In genomic region chr2:108573070-108573469, GRCh38 we compare ENCODE assay signal across 12 cellular contexts. TPM values are rescaled to one million over a fixed set of nuclear protein-coding genes. Genes with fewer than 3 reads are reported as not detected.
DNase-seq lines count a peak whose midpoint lies in the region; ATAC-seq, FAIRE-seq and TF ChIP-seq lines count a peak whose summit lies in the region.
"Had no signal": no experiment of that assay in that cellular context is flagged by ENCODE, and none has a peak within 500 bp of the region (broad histone marks: within the 10 kb centered on the region; RNA-seq: fewer than 3 reads in every experiment).

No MANE protein-coding gene starts in this region.

- peaks cover 8 to 97% (median 12%) of the 10 kb centered on the region in 3 donors for H3K4me1 ChIP-seq in gastroesophageal sphincter
- H3K4me1 ChIP-seq in ovary (ENCODE audit: insufficient read depth): peaks cover 22% of the 10 kb centered on the region

- TF ChIP-seq EP300 in gastroesophageal sphincter (IDR thresholded peaks at IDR 0.05) (no peak), ovary (IDR thresholded peaks at IDR 0.05) (no peak)

- no peak overlapping the region for H3K4me3 ChIP-seq in gastroesophageal sphincter
- H3K4me3 ChIP-seq in ovary: no peak overlapping the region
- H3K4me3 ChIP-seq: suprapubic skin had no signal

- peak; percentile 52 for ATAC-seq in gastroesophageal sphincter
- ATAC-seq: activated CD4-positive, alpha-beta T cell treated with anti-CD3 and anti-CD28 coated beads for 36 hours; activated T-cell treated with anti-CD3 and anti-CD28 coated beads, Interleukin-2, amount 50 U/mL, for 4 hours had no signal

- H3K27ac ChIP-seq in gastroesophageal sphincter (no peak overlapping the region), ovary (no peak overlapping the region)
- H3K27ac ChIP-seq: suprapubic skin had no signal

- 23 to 27% methylated on average over 2 of the region's 3 CpGs for WGBS in gastroesophageal sphincter (ENCODE audit: low coverage in 1 of 2), 2 donors
- 5 to 13% (median 8%) methylated on average over 3 of the region's 3 CpGs for WGBS in ovary, 3 donors

- H3K36me3 ChIP-seq in gastroesophageal sphincter: no peaks in the 10 kb centered on the region
- H3K36me3 ChIP-seq in ovary: no peaks in the 10 kb centered on the region
- H3K36me3 ChIP-seq: suprapubic skin had no signal

- intact Hi-C loops in ovary (cut with DNase I): no loop called here

- POLR2A ChIA-PET in HEK293T (lab: Yijun Ruan, JAX): interaction anchor here (1.3 to 2.8 kb wide), 2 partner anchors 38 to 39 kb away, joined by 3 to 8 read pairs; partner anchors contain the start of gene LIMS1

- no peak for DNase-seq in H54 (ENCODE audit: insufficient read length, low spot score)
- DNase-seq in astrocyte of the hippocampus (ENCODE audit: low read depth, low spot score): peak; percentile 44
- peak; percentile 81 for DNase-seq in stromal cell of bone marrow (ENCODE audit: low read depth)
- DNase-seq in HEK293T (ENCODE audit: extremely low spot score): no peak
- DNase-seq in GM10266 (ENCODE audit: extremely low spot score): no peak
- DNase-seq in ovary: no peak
- DNase-seq in 8988T: no peak
- DNase-seq: activated CD4-positive, alpha-beta T cell treated with anti-CD3 and anti-CD28 coated beads for 36 hours; activated T-cell treated with anti-CD3 and anti-CD28 coated beads, Interleukin-2, amount 50 U/mL, for 4 hours; NCI-H2171 treated with DMSO at 0.1 percent for 48 hours had no signal

- H3K9me3 ChIP-seq in gastroesophageal sphincter (no peaks in the 10 kb centered on the region), ovary (no peaks in the 10 kb centered on the region)
- H3K9me3 ChIP-seq: suprapubic skin had no signal

- TF ChIP-seq CTCF in gastroesophageal sphincter (IDR thresholded peaks at IDR 0.05): no peak
- no peak for TF ChIP-seq CTCF in GM10266 (IDR thresholded peaks at IDR 0.05; ENCODE audit: control insufficient read depth, insufficient read depth, low read depth, missing control alignments)
- no peak for TF ChIP-seq CTCF in ovary (IDR thresholded peaks at IDR 0.05)

- TF ChIP-seq POLR2A in H54 (IDR thresholded peaks at IDR 0.05; ENCODE audit: low read depth, low read length): no peak
- TF ChIP-seq POLR2A in gastroesophageal sphincter (IDR thresholded peaks at IDR 0.05): no peak
- TF ChIP-seq POLR2A in ovary (IDR thresholded peaks at IDR 0.05): no peak

- no peaks in the 10 kb centered on the region for H3K27me3 ChIP-seq in gastroesophageal sphincter
- no peaks in the 10 kb centered on the region for H3K27me3 ChIP-seq in ovary
- H3K27me3 ChIP-seq: suprapubic skin had no signal

- FAIRE-seq in H54 (lab: Jason Lieb, UNC): peak; percentile 41

- CTCF ChIA-PET in HEK293T (lab: Yijun Ruan, JAX): no interaction called here

TF ChIP-seq in HEK293T, 16 proteins besides CTCF, POLR2A, EP300 and RAD21:
- TF ChIP-seq FOXK2 (IDR thresholded peaks at IDR 0.05): no peak

RNA-seq across cellular contexts. Expression of gene LIMS1, which starts 38.8 kb away (rescaled TPM):
- total RNA-seq in gastroesophageal sphincter (100 to 1,000 TPM in 3 of 4 donors, 10 to 100 TPM in 1; 79.6 to 119 (median 116) TPM), ovary (10 to 100 TPM; 36.2 to 91.1 (median 52.4) TPM)
- polyA plus RNA-seq in ovary: 10 to 100 TPM; 38.8 to 39.8 TPM

Comparison
In these comparisons a context has a peak if more than half of its experiments do, and no peak if none do; other contexts are left out.
1. DNase-seq: peak in astrocyte of the hippocampus (single experiment) and stromal cell of bone marrow (single experiment); none in H54 (single experiment), HEK293T (single experiment), GM10266 (single experiment), ovary (0 of 5) and 8988T (single experiment).